Comparison of ENCODE assay signal across 9 cellular contexts in the genomic region with DNA sequence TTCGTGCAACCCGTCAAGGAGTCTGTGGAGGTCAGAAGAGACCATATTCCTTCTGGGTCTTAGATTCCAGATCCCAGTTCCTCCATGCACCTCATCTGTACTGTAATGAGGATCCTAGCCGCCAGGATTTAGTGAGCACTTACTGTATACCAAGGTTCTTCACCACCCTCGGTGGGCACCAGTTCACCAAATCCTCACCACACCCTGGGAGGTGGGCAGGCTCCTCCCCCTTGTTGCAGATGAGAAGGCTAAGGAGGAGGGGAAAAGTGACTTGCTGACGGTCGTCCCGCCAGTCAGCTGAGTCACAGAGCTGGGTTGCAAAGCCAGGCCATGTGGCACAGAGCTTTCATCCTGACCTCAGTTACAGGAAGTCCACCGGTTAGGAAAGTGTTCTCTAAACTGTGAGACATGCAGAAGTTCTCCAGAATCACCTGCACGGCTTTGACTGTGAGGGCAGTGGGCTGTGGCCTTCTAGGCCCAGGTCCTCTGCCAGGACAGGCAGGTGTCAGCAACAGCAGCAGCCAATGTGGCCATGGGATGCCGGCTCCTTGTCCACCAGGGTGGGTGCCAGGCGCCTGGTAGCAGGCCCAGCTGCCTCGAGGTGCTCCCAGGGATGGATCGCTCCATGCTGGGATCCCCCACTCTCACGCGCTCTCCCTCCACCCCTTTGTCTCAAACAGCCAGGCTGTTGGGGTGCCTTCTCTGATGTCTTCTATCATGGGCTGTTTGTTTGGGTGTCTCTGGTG.
DNase-seq lines count a peak whose midpoint lies in the region; ATAC-seq and TF ChIP-seq lines count a peak whose summit lies in the region.
"Had no signal": no experiment of that assay in that cellular context is flagged by ENCODE, and none has a peak within 500 bp of the region (broad histone marks: within the 10 kb centered on the region; RNA-seq: fewer than 3 reads in every experiment).

No MANE protein-coding gene starts in this region.

- DNase-seq in A673 (ENCODE audit: low spot score) (peak; percentile 24), HT1080 (ENCODE audit: low read depth) (peak; percentile 78), right lobe of liver (peak in 1 of 3 donors; percentile 74), activated gamma-delta T cell treated with Interleukin-2 at 50 U/mL for 16 hours (no peak), HEK293T (ENCODE audit: extremely low spot score) (no peak)
- DNase-seq in activated T-cell treated with anti-CD3 and anti-CD28 coated beads, Interleukin-2, amount 50 U/mL, for 48 hours, result peak; percentile 52 to 63
- DNase-seq in effector CD8-positive, alpha-beta T cell (lab: John Stamatoyannopoulos, UW), result no peak
- DNase-seq: NCI-H748 treated with DMSO at 0.1 percent for 48 hours had no signal

- POLR2A ChIA-PET in A673 (lab: Charles Lee; ENCODE audit: low non-redundant PET), result no interaction called here
- POLR2A ChIA-PET in HEK293T (lab: Yijun Ruan, JAX), result no interaction called here

- 13% methylated on average over 5 of the region's 15 CpGs for WGBS in right lobe of liver (ENCODE audit: insufficient coverage, low coverage, low lambda C conversion rate, missing lambda C conversion rate)

- H3K27ac ChIP-seq in A673 (ENCODE audit: low read depth, low read length, poor library complexity, severe bottlenecking) (no peak overlapping the region), right lobe of liver (peak overlapping the region in 1 of 3 donors; percentile 33)

- peak in 3 of 4 donors; percentile 8 to 67 (median 30) for ATAC-seq in right lobe of liver
- no peak for ATAC-seq in HG02759 (IDR thresholded peaks at IDR 0.05; ENCODE audit: unreplicated experiment)

- intact Hi-C loops in A673 (cut with micrococcal nuclease; ENCODE audit: unreplicated experiment) (no loop called here), right lobe of liver (cut with DNase I) (no loop called here)

- H3K36me3 ChIP-seq in A673 (ENCODE audit: insufficient read depth, low read length, poor library complexity, severe bottlenecking) (no peaks in the 10 kb centered on the region), right lobe of liver (no peaks in the 10 kb centered on the region)

- no peak overlapping the region for H3K4me3 ChIP-seq in A673 (ENCODE audit: low read depth, low read length, poor library complexity, severe bottlenecking)
- H3K4me3 ChIP-seq in right lobe of liver, result no peak overlapping the region

- CTCF ChIA-PET in A673 (lab: Charles Lee) (no interaction called here), HEK293T (lab: Yijun Ruan, JAX) (interaction anchor here (0.6 kb wide), 2 partner anchors 29 to 258 kb away, joined by 3 to 5 read pairs; no protein-coding TSS in a partner anchor)

- H3K27me3 ChIP-seq in A673 (replicated peaks; ENCODE audit: insufficient read depth, low read depth, low read length, poor library complexity), result no peaks in the 10 kb centered on the region
- H3K27me3 ChIP-seq in right lobe of liver, result no peaks in the 10 kb centered on the region

- TF ChIP-seq CTCF in A673 (conservative IDR thresholded peaks at IDR 0.05; ENCODE audit: low read depth, low read length) (no peak), right lobe of liver (IDR thresholded peaks at IDR 0.05) (no peak)

- peak; percentile 49 for TF ChIP-seq POLR2A in right lobe of liver (IDR thresholded peaks at IDR 0.05)

- H3K4me1 ChIP-seq in A673 (ENCODE audit: insufficient read depth, low read length, poor library complexity, severe bottlenecking), result peaks cover 5% of the 10 kb centered on the region
- H3K4me1 ChIP-seq in right lobe of liver, result peaks cover 0 to 35% (median 10%) of the 10 kb centered on the region in 4 donors

- H3K9me3 ChIP-seq in A673 (ENCODE audit: low read depth, low read length, poor library complexity, severe bottlenecking) (no peaks in the 10 kb centered on the region), right lobe of liver (no peaks in the 10 kb centered on the region)

- no TSS peak for BruUV-seq in A673 (replicated peaks; lab: Mats Ljungman, UMichigan)

TF ChIP-seq in HEK293T, 16 proteins besides CTCF, POLR2A, EP300 and RAD21:
- no peak for TF ChIP-seq NFRKB (IDR thresholded peaks at IDR 0.05)
- TF ChIP-seq FOXM1 (IDR thresholded peaks at IDR 0.05; ENCODE audit: borderline replicate concordance), result no peak
- no peak for TF ChIP-seq HDGF (IDR thresholded peaks at IDR 0.05; ENCODE audit: borderline replicate concordance)
- no peak for TF ChIP-seq L3MBTL2 (conservative IDR thresholded peaks at IDR 0.05)
- TF ChIP-seq SP1 (IDR thresholded peaks at IDR 0.05), result no peak
- TF ChIP-seq CTBP1 (IDR thresholded peaks at IDR 0.05; ENCODE audit: borderline replicate concordance), result no peak
- TF ChIP-seq, protein P1, sequence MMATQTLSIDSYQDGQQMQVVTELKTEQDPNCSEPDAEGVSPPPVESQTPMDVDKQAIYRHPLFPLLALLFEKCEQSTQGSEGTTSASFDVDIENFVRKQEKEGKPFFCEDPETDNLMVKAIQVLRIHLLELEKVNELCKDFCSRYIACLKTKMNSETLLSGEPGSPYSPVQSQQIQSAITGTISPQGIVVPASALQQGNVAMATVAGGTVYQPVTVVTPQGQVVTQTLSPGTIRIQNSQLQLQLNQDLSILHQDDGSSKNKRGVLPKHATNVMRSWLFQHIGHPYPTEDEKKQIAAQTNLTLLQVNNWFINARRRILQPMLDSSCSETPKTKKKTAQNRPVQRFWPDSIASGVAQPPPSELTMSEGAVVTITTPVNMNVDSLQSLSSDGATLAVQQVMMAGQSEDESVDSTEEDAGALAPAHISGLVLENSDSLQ (IDR thresholded peaks at IDR 0.05), result no peak
- TF ChIP-seq FOXA1 (IDR thresholded peaks at IDR 0.05), result no peak
- TF ChIP-seq LEF1 (IDR thresholded peaks at IDR 0.05; ENCODE audit: borderline replicate concordance), result no peak
- no peak for TF ChIP-seq BHLHE40 (IDR thresholded peaks at IDR 0.05; ENCODE audit: borderline replicate concordance)
- no peak for TF ChIP-seq TARDBP (IDR thresholded peaks at IDR 0.05)
- TF ChIP-seq ZNF384 (IDR thresholded peaks at IDR 0.05), result no peak

Comparison
In these comparisons a context has a peak if more than half of its experiments do, and no peak if none do; other contexts are left out.
1. DNase-seq: peak in A673 (single experiment), HT1080 (single experiment) and activated T-cell treated with anti-CD3 and anti-CD28 coated beads, Interleukin-2, amount 50 U/mL, for 48 hours (2 of 2); none in effector CD8-positive, alpha-beta T cell (single experiment), activated gamma-delta T cell treated with Interleukin-2 at 50 U/mL for 16 hours (single experiment) and HEK293T (single experiment).